1 cellular context compared by ENCODE assay signal in the genomic region with DNA sequence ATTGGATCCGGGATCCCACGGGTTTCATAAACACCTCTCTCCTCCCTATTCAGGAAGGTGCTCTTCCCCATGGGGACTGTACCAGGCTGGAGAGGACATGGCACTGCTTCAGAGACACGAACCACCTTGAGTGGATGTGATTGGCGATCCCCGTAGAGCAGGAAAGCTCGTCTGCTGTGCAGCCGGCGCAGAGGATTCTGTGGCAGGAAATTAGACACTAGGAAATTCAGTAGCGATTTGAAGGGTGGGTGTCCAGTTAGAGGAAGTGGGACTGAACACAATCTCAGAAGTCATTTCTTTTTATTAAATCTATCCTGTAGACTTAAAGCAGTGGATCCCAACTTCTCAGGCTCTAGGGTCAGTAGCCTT.
TF ChIP-seq lines count a peak whose summit lies in the region.

No MANE protein-coding gene starts in this region.

TF ChIP-seq in H1, 55 proteins besides CTCF, POLR2A, EP300 and RAD21:
- TF ChIP-seq SUZ12 (IDR thresholded peaks at IDR 0.05; ENCODE audit: low read length), result peak; percentile 32; the same call in 1 of the 2 replicates
- TF ChIP-seq, protein P1, sequence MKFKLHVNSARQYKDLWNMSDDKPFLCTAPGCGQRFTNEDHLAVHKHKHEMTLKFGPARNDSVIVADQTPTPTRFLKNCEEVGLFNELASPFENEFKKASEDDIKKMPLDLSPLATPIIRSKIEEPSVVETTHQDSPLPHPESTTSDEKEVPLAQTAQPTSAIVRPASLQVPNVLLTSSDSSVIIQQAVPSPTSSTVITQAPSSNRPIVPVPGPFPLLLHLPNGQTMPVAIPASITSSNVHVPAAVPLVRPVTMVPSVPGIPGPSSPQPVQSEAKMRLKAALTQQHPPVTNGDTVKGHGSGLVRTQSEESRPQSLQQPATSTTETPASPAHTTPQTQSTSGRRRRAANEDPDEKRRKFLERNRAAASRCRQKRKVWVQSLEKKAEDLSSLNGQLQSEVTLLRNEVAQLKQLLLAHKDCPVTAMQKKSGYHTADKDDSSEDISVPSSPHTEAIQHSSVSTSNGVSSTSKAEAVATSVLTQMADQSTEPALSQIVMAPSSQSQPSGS (IDR thresholded peaks at IDR 0.05; ENCODE audit: low read length), result no peak
